ENCODE assay signal across 2 cellular contexts in the genomic region with DNA sequence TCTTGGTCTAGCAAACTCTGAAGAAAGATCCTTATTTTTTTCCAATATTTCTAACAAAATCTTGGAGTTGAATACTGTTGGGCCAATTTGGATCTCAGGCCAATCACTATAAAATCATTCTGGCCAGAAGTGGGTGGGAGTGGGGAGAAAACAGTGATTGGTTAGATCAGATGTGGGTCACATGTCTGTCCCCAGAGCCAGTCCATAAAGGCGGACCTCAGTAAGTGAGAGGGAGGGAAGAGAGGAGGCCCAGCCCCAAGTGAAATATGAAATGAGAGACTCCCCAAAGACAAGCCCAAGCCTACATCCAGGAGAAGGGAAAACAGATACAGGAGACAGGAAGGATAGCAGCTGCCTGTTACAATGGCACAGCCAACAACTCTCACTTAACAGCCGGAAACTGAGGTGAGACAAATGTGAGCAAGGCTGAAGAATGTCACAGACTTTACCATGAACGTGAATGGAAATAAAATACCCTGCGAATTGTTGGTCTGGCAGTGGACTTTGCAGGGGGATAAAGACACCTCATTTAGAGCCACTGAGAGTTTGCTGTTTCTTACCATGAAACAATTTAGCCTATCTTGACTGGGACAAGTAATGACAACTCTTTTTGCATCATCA.
TF ChIP-seq lines count a peak whose summit lies in the region.

No MANE protein-coding gene starts in this region.

TF ChIP-seq in HCT116, 20 proteins besides CTCF, POLR2A, EP300 and RAD21:
- no peak for TF ChIP-seq ELF1 (IDR thresholded peaks at IDR 0.05; ENCODE audit: borderline replicate concordance, low read depth)
- no peak for TF ChIP-seq SP1 (IDR thresholded peaks at IDR 0.05; ENCODE audit: low read depth)
- no peak for TF ChIP-seq POLR2AphosphoS5 (IDR thresholded peaks at IDR 0.05; ENCODE audit: low read depth, low read length)
- TF ChIP-seq FOSL1 (IDR thresholded peaks at IDR 0.05; ENCODE audit: low read depth): no peak
- TF ChIP-seq CBX3 (IDR thresholded peaks at IDR 0.05; ENCODE audit: low read depth): no peak
- no peak for TF ChIP-seq SRF (IDR thresholded peaks at IDR 0.05; ENCODE audit: low read depth)
- no peak for TF ChIP-seq EZH2phosphoT487 (IDR thresholded peaks at IDR 0.05; ENCODE audit: borderline replicate concordance)

TF ChIP-seq in SK-N-SH treated with all-trans-retinoic acid at 6 μM for 48 hours, 23 proteins besides CTCF, POLR2A, EP300 and RAD21:
- TF ChIP-seq, protein P1, sequence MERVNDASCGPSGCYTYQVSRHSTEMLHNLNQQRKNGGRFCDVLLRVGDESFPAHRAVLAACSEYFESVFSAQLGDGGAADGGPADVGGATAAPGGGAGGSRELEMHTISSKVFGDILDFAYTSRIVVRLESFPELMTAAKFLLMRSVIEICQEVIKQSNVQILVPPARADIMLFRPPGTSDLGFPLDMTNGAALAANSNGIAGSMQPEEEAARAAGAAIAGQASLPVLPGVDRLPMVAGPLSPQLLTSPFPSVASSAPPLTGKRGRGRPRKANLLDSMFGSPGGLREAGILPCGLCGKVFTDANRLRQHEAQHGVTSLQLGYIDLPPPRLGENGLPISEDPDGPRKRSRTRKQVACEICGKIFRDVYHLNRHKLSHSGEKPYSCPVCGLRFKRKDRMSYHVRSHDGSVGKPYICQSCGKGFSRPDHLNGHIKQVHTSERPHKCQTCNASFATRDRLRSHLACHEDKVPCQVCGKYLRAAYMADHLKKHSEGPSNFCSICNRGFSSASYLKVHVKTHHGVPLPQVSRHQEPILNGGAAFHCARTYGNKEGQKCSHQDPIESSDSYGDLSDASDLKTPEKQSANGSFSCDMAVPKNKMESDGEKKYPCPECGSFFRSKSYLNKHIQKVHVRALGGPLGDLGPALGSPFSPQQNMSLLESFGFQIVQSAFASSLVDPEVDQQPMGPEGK (CRISPR knock-in tag; IDR thresholded peaks at IDR 0.05; ENCODE audit: borderline replicate concordance): no peak
- no peak for TF ChIP-seq PPARA (CRISPR knock-in tag; IDR thresholded peaks at IDR 0.05; ENCODE audit: borderline replicate concordance)
- TF ChIP-seq, protein P2, sequence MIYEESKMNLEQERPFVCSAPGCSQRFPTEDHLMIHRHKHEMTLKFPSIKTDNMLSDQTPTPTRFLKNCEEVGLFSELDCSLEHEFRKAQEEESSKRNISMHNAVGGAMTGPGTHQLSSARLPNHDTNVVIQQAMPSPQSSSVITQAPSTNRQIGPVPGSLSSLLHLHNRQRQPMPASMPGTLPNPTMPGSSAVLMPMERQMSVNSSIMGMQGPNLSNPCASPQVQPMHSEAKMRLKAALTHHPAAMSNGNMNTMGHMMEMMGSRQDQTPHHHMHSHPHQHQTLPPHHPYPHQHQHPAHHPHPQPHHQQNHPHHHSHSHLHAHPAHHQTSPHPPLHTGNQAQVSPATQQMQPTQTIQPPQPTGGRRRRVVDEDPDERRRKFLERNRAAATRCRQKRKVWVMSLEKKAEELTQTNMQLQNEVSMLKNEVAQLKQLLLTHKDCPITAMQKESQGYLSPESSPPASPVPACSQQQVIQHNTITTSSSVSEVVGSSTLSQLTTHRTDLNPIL (CRISPR knock-in tag; IDR thresholded peaks at IDR 0.05; ENCODE audit: low read depth): no peak
